8 cellular contexts compared by ENCODE assay signal in genomic region chr7:82443801-82444219, GRCh38. TPM values are rescaled to one million over a fixed set of nuclear protein-coding genes. Genes with fewer than 3 reads are reported as not detected.
DNase-seq lines count a peak whose midpoint lies in the region; ATAC-seq and TF ChIP-seq lines count a peak whose summit lies in the region.

No MANE protein-coding gene starts in this region.

- H3K27me3 ChIP-seq in A673 (replicated peaks; ENCODE audit: insufficient read depth, low read depth, low read length, poor library complexity) (no peaks in the 10 kb centered on the region), adrenal gland (no peaks in the 10 kb centered on the region), ovary (no peaks in the 10 kb centered on the region)

- peaks cover 33% of the 10 kb centered on the region for H3K4me1 ChIP-seq in A673 (ENCODE audit: insufficient read depth, low read length, poor library complexity, severe bottlenecking)
- peaks cover 0 to 24% of the 10 kb centered on the region in 2 donors for H3K4me1 ChIP-seq in adrenal gland (replicated peaks in 1 of 2)
- no peaks in the 10 kb centered on the region for H3K4me1 ChIP-seq in ovary (ENCODE audit: insufficient read depth)

- CTCF ChIA-PET in A673 (lab: Charles Lee), result no interaction called here

- BruUV-seq in A673 (replicated peaks; lab: Mats Ljungman, UMichigan), result no TSS peak

- WGBS in adrenal gland, 4 donors, result 0 to 4% (median 1%) methylated on average over 4 to 39 of the region's 39 CpGs
- whole genome bisulfite sequencing in ovary, 3 donors, result 0 to 1% (median 0%) methylated on average over 31 to 39 of the region's 39 CpGs

- POLR2A ChIA-PET in A673 (lab: Charles Lee; ENCODE audit: low non-redundant PET), result no interaction called here

- H3K4me3 ChIP-seq in A673 (ENCODE audit: low read depth, low read length, poor library complexity, severe bottlenecking) (peak overlapping the region; percentile 90), adrenal gland (peak overlapping the region in 3 of 4 donors; percentile 59 to 90 (median 60)), ovary (peak overlapping the region; percentile 73)

- TF ChIP-seq CTCF in A673 (conservative IDR thresholded peaks at IDR 0.05; ENCODE audit: low read depth, low read length) (no peak), adrenal gland (IDR thresholded peaks at IDR 0.05) (peak in 2 of 6 experiments; percentile 29 to 40), ovary (IDR thresholded peaks at IDR 0.05) (no peak)

- TF ChIP-seq POLR2A in adrenal gland (IDR thresholded peaks at IDR 0.05) (no peak), ovary (IDR thresholded peaks at IDR 0.05) (no peak)

- DNase-seq in A673 (ENCODE audit: low spot score) (peak; percentile 95), NCI-H2171 (lab: John Stamatoyannopoulos, UW) (peak; percentile 86), adrenal gland (peak; percentile 83 to 91 (median 87)), left cardiac atrium (peak; percentile 91), ovary (peak; percentile 82 to 87 (median 85)), NOMO-1 treated with dmso at 0.1 percent for 144 hours (lab: John Stamatoyannopoulos, UW; ENCODE audit: unreplicated experiment) (no peak)
- no peak for DNase-seq in stimulated activated CD4-positive, alpha-beta T cell treated with anti-CD3 and anti-CD28 coated beads, Interleukin-12 subunit alpha, Interleukin-12 subunit beta, amount 100 ng/mL, for 4 hours

- H3K9me3 ChIP-seq in A673 (ENCODE audit: low read depth, low read length, poor library complexity, severe bottlenecking) (no peaks in the 10 kb centered on the region), adrenal gland (replicated peaks in 1 of 3) (no peaks in the 10 kb centered on the region), ovary (no peaks in the 10 kb centered on the region)

- no peak for TF ChIP-seq EP300 in ovary (IDR thresholded peaks at IDR 0.05)

- H3K27ac ChIP-seq in A673 (ENCODE audit: low read depth, low read length, poor library complexity, severe bottlenecking) (peak overlapping the region; percentile 98), adrenal gland (peak overlapping the region; percentile 85 to 98 (median 90)), ovary (peak overlapping the region; percentile 97 to 98)

- no peaks in the 10 kb centered on the region for H3K36me3 ChIP-seq in A673 (ENCODE audit: insufficient read depth, low read length, poor library complexity, severe bottlenecking)
- no peaks in the 10 kb centered on the region for H3K36me3 ChIP-seq in adrenal gland (replicated peaks in 1 of 2)
- no peaks in the 10 kb centered on the region for H3K36me3 ChIP-seq in ovary

- ATAC-seq in GM19324 (IDR thresholded peaks at IDR 0.05; ENCODE audit: low FRiP score, unreplicated experiment), result peak; percentile 54
- ATAC-seq in left cardiac atrium, result peak; percentile 95 to 97

- intact Hi-C loops in A673 (cut with micrococcal nuclease; ENCODE audit: unreplicated experiment) (loop anchor here (5.0 kb wide), 1 partner anchor 212 kb away; no protein-coding TSS in a partner anchor), adrenal gland (cut with DNase I) (loop anchor here in 1 of 2 donors (5.0 kb wide), 1 partner anchor 212 kb away; no protein-coding TSS in a partner anchor), left cardiac atrium (cut with DNase I) (loop anchor here in 1 of 2 donors (5.0 to 10.0 kb wide), 2 partner anchors 69 to 207 kb away; no protein-coding TSS in a partner anchor), ovary (cut with DNase I) (no loop called here)

RNA-seq across cellular contexts. Expression of gene CACNA2D1, which starts 0.2 kb away (rescaled TPM):
- total RNA-seq in A673 (2021) (47.7 and 49.1 TPM in 2 replicates), adrenal gland (10 to 100 TPM; 18.6 to 60.9 (median 41.2) TPM), left cardiac atrium (10 to 100 TPM; 29.5 to 39.8 TPM), ovary (10 to 100 TPM; 12.2 to 30.9 (median 18.8) TPM)
- polyA plus RNA-seq in adrenal gland (10 to 100 TPM; 10.5 to 28.9 (median 12.9) TPM), ovary (10 to 100 TPM in 1 of 2 donors, 1 to 10 TPM in 1; 6.6 to 34.2 TPM)

Comparison
In these comparisons a context has a peak if more than half of its experiments do, and no peak if none do; other contexts are left out.
1. DNase-seq: peak in A673 (single experiment), NCI-H2171 (single experiment), adrenal gland (7 of 7), left cardiac atrium (single experiment) and ovary (5 of 5); none in stimulated activated CD4-positive, alpha-beta T cell treated with anti-CD3 and anti-CD28 coated beads, Interleukin-12 subunit alpha, Interleukin-12 subunit beta, amount 100 ng/mL, for 4 hours (single experiment) and NOMO-1 treated with dmso at 0.1 percent for 144 hours (single experiment).
2. Peak in every context shown above with its lines, with median percentiles within 50 percentile points of each other: H3K27ac ChIP-seq and H3K4me3 ChIP-seq.